In genomic region chr13:106566682-106567420, GRCh38 we compare ENCODE assay signal across 8 cellular contexts. TPM values are rescaled to one million over a fixed set of nuclear protein-coding genes. Genes with fewer than 3 reads are reported as not detected.
A peak's percentile ranks its signal among the peaks of the same experiment; 100 is the strongest.
DNase-seq lines count a peak whose midpoint lies in the region; ATAC-seq and TF ChIP-seq lines count a peak whose summit lies in the region.

No MANE protein-coding gene starts in this region.

- H3K27ac ChIP-seq in DND-41 (ENCODE audit: low read length) (peak overlapping the region; percentile 99), OCI-LY3 (ENCODE audit: low read length) (peak overlapping the region; percentile 84), left ventricle myocardium inferior (replicated peaks) (peak overlapping the region; percentile 98)

- H3K36me3 Mint-ChIP-seq in progenitor cell of endocrine pancreas (ENCODE audit: insufficient read depth), result no peaks in the 10 kb centered on the region

- TF ChIP-seq CTCF in DND-41 (IDR thresholded peaks at IDR 0.05; ENCODE audit: borderline replicate concordance, extremely low read depth, low read length, poor library complexity, severe bottlenecking) (no peak), OCI-LY3 (IDR thresholded peaks at IDR 0.05; ENCODE audit: low read depth, low read length) (no peak), left ventricle myocardium inferior (IDR thresholded peaks at IDR 0.05; ENCODE audit: borderline replicate concordance) (no peak), progenitor cell of endocrine pancreas (IDR thresholded peaks at IDR 0.05; ENCODE audit: unreplicated experiment) (no peak)

- H3K9ac ChIP-seq in DND-41 (ENCODE audit: low read depth, low read length), result peak overlapping the region; percentile 99
- peak overlapping the region; percentile 96 for H3K9ac ChIP-seq in OCI-LY3 (ENCODE audit: low read length)

- DNase-seq in DND-41, result peak; percentile 57
- DNase-seq in amniotic epithelial cell (ENCODE audit: low read depth), result peak; percentile 51
- peak; percentile 59 for DNase-seq in left ventricle myocardium inferior
- peak; percentile 11 for DNase-seq in progenitor cell of endocrine pancreas (ENCODE audit: low spot score, unreplicated experiment)
- no peak for DNase-seq in cerebellar nuclear complex (lab: John Stamatoyannopoulos, UW)

- ATAC-seq in DND-41 (ENCODE audit: insufficient read depth, low read depth) (peak; percentile 44), GM19397 (IDR thresholded peaks at IDR 0.05; ENCODE audit: unreplicated experiment) (peak; percentile 40), HG03457 (IDR thresholded peaks at IDR 0.05; ENCODE audit: unreplicated experiment) (peak; percentile 37)

- peaks cover 39% of the 10 kb centered on the region for H3K4me1 Mint-ChIP-seq in progenitor cell of endocrine pancreas (ENCODE audit: low read depth)

- H3K4me2 ChIP-seq in DND-41 (ENCODE audit: insufficient read depth, low read length) (peak overlapping the region; percentile 68), OCI-LY3 (ENCODE audit: low read length) (peak overlapping the region; percentile 86)

- no peaks in the 10 kb centered on the region for H3K9me3 Mint-ChIP-seq in progenitor cell of endocrine pancreas (ENCODE audit: low read depth)

- peak overlapping the region; percentile 88 to 92 for H3K4me3 ChIP-seq in DND-41 (ENCODE audit: low read depth in 1 of 2, low read length in 2 of 2)
- H3K4me3 ChIP-seq in OCI-LY3 (ENCODE audit: low read length), result peak overlapping the region; percentile 92
- peak overlapping the region; percentile 95 for H3K4me3 ChIP-seq in left ventricle myocardium inferior

- intact Hi-C loops in left ventricle myocardium inferior (cut with micrococcal nuclease), result no loop called here

- peaks cover 51% of the 10 kb centered on the region for H4K20me1 ChIP-seq in DND-41 (ENCODE audit: insufficient read depth, low read length)
- H4K20me1 ChIP-seq in OCI-LY3 (ENCODE audit: insufficient read depth, low read length), result peaks cover 50% of the 10 kb centered on the region

- H3K27me3 ChIP-seq in DND-41 (ENCODE audit: insufficient read depth, low read length, poor library complexity) (no peaks in the 10 kb centered on the region), OCI-LY3 (ENCODE audit: low read depth, low read length) (no peaks in the 10 kb centered on the region), left ventricle myocardium inferior (ENCODE audit: low read depth) (no peaks in the 10 kb centered on the region)

- peak overlapping the region; percentile 99 for H3K4me3 Mint-ChIP-seq in progenitor cell of endocrine pancreas (ENCODE audit: low read depth)

- H3K79me2 ChIP-seq in DND-41 (ENCODE audit: insufficient read depth, low read length), result peaks cover 67% of the 10 kb centered on the region
- H3K79me2 ChIP-seq in OCI-LY3 (ENCODE audit: low read length), result peaks cover 61% of the 10 kb centered on the region

- H3K9me3 ChIP-seq in DND-41 (ENCODE audit: insufficient read depth, low read length, severe bottlenecking) (no peaks in the 10 kb centered on the region), OCI-LY3 (ENCODE audit: insufficient read depth, low read length) (no peaks in the 10 kb centered on the region), left ventricle myocardium inferior (replicated peaks) (no peaks in the 10 kb centered on the region)

- H3K4me1 ChIP-seq in DND-41 (ENCODE audit: insufficient read depth, low read length) (peaks cover 58% of the 10 kb centered on the region), OCI-LY3 (ENCODE audit: low read length) (peaks cover 57% of the 10 kb centered on the region), left ventricle myocardium inferior (peaks cover 76% of the 10 kb centered on the region)

- peak overlapping the region; percentile 88 for H2AFZ ChIP-seq in DND-41 (ENCODE audit: low read depth, low read length)
- no peak overlapping the region for H2AFZ ChIP-seq in OCI-LY3 (ENCODE audit: low read depth, low read length)

- H3K27ac Mint-ChIP-seq in progenitor cell of endocrine pancreas, result peak overlapping the region; percentile 97

- H3K27me3 Mint-ChIP-seq in progenitor cell of endocrine pancreas, result no peaks in the 10 kb centered on the region

- H3K36me3 ChIP-seq in DND-41 (ENCODE audit: insufficient read depth, low read length), result peaks cover 12% of the 10 kb centered on the region
- H3K36me3 ChIP-seq in OCI-LY3 (replicated peaks; ENCODE audit: low read depth, low read length), result peaks cover 4% of the 10 kb centered on the region
- H3K36me3 ChIP-seq in left ventricle myocardium inferior, result no peaks in the 10 kb centered on the region

RNA-seq across cellular contexts. Expression of gene ARGLU1, which starts 1.1 kb away (rescaled TPM):
- total RNA-seq in left ventricle myocardium inferior (29.0 TPM), progenitor cell of endocrine pancreas (148 and 149 TPM in 2 replicates)

RNA-seq across cellular contexts. Expression of gene EFNB2, which starts 31.4 kb away (rescaled TPM):
- total RNA-seq in left ventricle myocardium inferior (10.1 TPM), progenitor cell of endocrine pancreas (44.2 and 50.8 TPM in 2 replicates)

Comparison
In these comparisons a context has a peak if more than half of its experiments do, and no peak if none do; other contexts are left out.
1. DNase-seq: peak in DND-41 (single experiment), amniotic epithelial cell (single experiment), left ventricle myocardium inferior (single experiment) and progenitor cell of endocrine pancreas (single experiment); none in cerebellar nuclear complex (0 of 2).
2. Peak in every context shown above with its lines, with median percentiles within 50 percentile points of each other: ATAC-seq, H3K27ac ChIP-seq and H3K4me3 ChIP-seq.